Comparison of ENCODE assay signal across 1 cellular context in genomic region chr6:30782425-30783014, GRCh38.
TF ChIP-seq lines count a peak whose summit lies in the region.

No MANE protein-coding gene starts in this region.

TF ChIP-seq in K562, 482 proteins besides CTCF, POLR2A, EP300 and RAD21 (continued from another document and continues in another):
- TF ChIP-seq TAF7 (tag; IDR thresholded peaks at IDR 0.05) = no peak
- TF ChIP-seq CBFB (CRISPR knock-in tag; IDR thresholded peaks at IDR 0.05) = no peak
- TF ChIP-seq GABPA (tag; conservative IDR thresholded peaks at IDR 0.05; ENCODE audit: low read depth) = no peak
- TF ChIP-seq MGA (IDR thresholded peaks at IDR 0.05) = no peak
- TF ChIP-seq NR1H2 (CRISPR knock-in tag; IDR thresholded peaks at IDR 0.05) = no peak
- TF ChIP-seq AFF4 (CRISPR knock-in tag; IDR thresholded peaks at IDR 0.05) = no peak
- no peak for TF ChIP-seq ARID1B (IDR thresholded peaks at IDR 0.05)
- no peak for TF ChIP-seq CREB5 (CRISPR knock-in tag; IDR thresholded peaks at IDR 0.05)
- TF ChIP-seq RUNX1 (IDR thresholded peaks at IDR 0.05; ENCODE audit: low read depth) = no peak
- TF ChIP-seq SRSF7 (optimal IDR thresholded peaks at IDR 0.05; ENCODE audit: low read depth, low read length) = no peak
- peak; percentile 64; the same call in 1 of the 2 replicates for TF ChIP-seq RBFOX2 (IDR thresholded peaks at IDR 0.05; ENCODE audit: low read depth, low read length)
- TF ChIP-seq ZNF407 (IDR thresholded peaks at IDR 0.05; ENCODE audit: low read depth) = no peak
- TF ChIP-seq USF2 (CRISPR knock-in tag; IDR thresholded peaks at IDR 0.05) = no peak
- no peak for TF ChIP-seq ZNF584 (CRISPR knock-in tag; IDR thresholded peaks at IDR 0.05; ENCODE audit: low read depth)
- 0 out of 6 replicates have a peak, but pooled peaks of 1 of the 3 experiments have one; percentile 16 for TF ChIP-seq ZBTB11 (CRISPR knock-in tag; IDR thresholded peaks at IDR 0.05)
- no peak for TF ChIP-seq MCM7 (IDR thresholded peaks at IDR 0.05)
- no peak for TF ChIP-seq SMARCC2 (IDR thresholded peaks at IDR 0.05; ENCODE audit: low read depth)
- no peak for TF ChIP-seq XRCC5 (IDR thresholded peaks at IDR 0.05; ENCODE audit: low read depth, low read length)
- TF ChIP-seq SIX5 (IDR thresholded peaks at IDR 0.05; ENCODE audit: borderline replicate concordance in 1 of 2, insufficient read depth in 1 of 2, low read depth in 1 of 2, low read length in 2 of 2) = no peak
- no peak for TF ChIP-seq NFE2 (IDR thresholded peaks at IDR 0.05; ENCODE audit: low read depth)
- no peak for TF ChIP-seq HMG20B (CRISPR knock-in tag; IDR thresholded peaks at IDR 0.05)
- no peak for TF ChIP-seq TEAD2 (tag; IDR thresholded peaks at IDR 0.05)
